8 cellular contexts compared by ENCODE assay signal in genomic region chrX:231637-232277, GRCh38. TPM values are rescaled to one million over a fixed set of nuclear protein-coding genes. Genes with fewer than 3 reads are reported as not detected.
A peak's percentile ranks its signal among the peaks of the same experiment; 100 is the strongest.
DNase-seq lines count a peak whose midpoint lies in the region; ATAC-seq, FAIRE-seq and TF ChIP-seq lines count a peak whose summit lies in the region.
"Not testable (repeated sequence)": the region's sequence is repeated elsewhere in the genome, so short reads cannot be mapped to it uniquely, and the experiment has no call there.

No MANE protein-coding gene starts in this region.

- H3K27ac ChIP-seq in right cardiac atrium (ENCODE audit: low read length) = not testable (repeated sequence)

- H3K4me1 ChIP-seq in right cardiac atrium (ENCODE audit: control insufficient read depth, insufficient read depth, low read length) = not testable (repeated sequence)

- not testable (repeated sequence) for DNase-seq in GM12891 (ENCODE audit: insufficient read length, low spot score); activated naive CD8-positive, alpha-beta T cell treated with anti-CD3 and anti-CD28 coated beads, Interleukin-2, amount 10 ng/mL, durations not matched to agents 7 days and 5 days; right cardiac atrium

- intact Hi-C loops in right cardiac atrium (cut with DNase I) = not testable (repeated sequence)

- H3K27me3 ChIP-seq in right cardiac atrium (ENCODE audit: control insufficient read depth, insufficient read depth) = not testable (repeated sequence)

- not testable (repeated sequence) for H3K36me3 Mint-ChIP-seq in activated naive CD8-positive, alpha-beta T cell treated with anti-CD3 and anti-CD28 coated beads, Interleukin-2, amount 10 ng/mL, durations not matched to agents 7 days and 5 days; stimulated activated memory B cell treated with anti-CD40 and anti-IgM and Interleukin-4, amounts not matched to agents 10 μg/mL and 1 μg/mL and 100 μg/mL, for 72 hours

- H3K4me3 Mint-ChIP-seq in activated naive CD8-positive, alpha-beta T cell treated with anti-CD3 and anti-CD28 coated beads, Interleukin-2, amount 10 ng/mL, durations not matched to agents 7 days and 5 days; stimulated activated memory B cell treated with anti-CD40 and anti-IgM and Interleukin-4, amounts not matched to agents 10 μg/mL and 1 μg/mL and 100 μg/mL, for 72 hours: not testable (repeated sequence)

- not testable (repeated sequence) for TF ChIP-seq POLR2A in GM12891 (IDR thresholded peaks at IDR 0.05; ENCODE audit: low read depth, low read length)

- WGBS in right cardiac atrium = 100% methylated on average over 5 of the region's 45 CpGs

- not testable (repeated sequence) for H3K9me3 Mint-ChIP-seq in activated naive CD8-positive, alpha-beta T cell treated with anti-CD3 and anti-CD28 coated beads, Interleukin-2, amount 10 ng/mL, durations not matched to agents 7 days and 5 days; stimulated activated memory B cell treated with anti-CD40 and anti-IgM and Interleukin-4, amounts not matched to agents 10 μg/mL and 1 μg/mL and 100 μg/mL, for 72 hours

- H3K4me3 ChIP-seq in right cardiac atrium (ENCODE audit: low read length) = not testable (repeated sequence)

- peak; percentile 88 for FAIRE-seq in GM12891 (lab: Jason Lieb, UNC)

- POLR2A ChIA-PET in activated naive CD8-positive, alpha-beta T cell treated with anti-CD3 and anti-CD28 coated beads, Interleukin-2, amount 10 ng/mL, durations not matched to agents 7 days and 5 days (lab: Charles Lee) = not testable (repeated sequence)

- not testable (repeated sequence) for H3K9me3 ChIP-seq in right cardiac atrium (ENCODE audit: control insufficient read depth, low read length)

- ATAC-seq in GM19372 (IDR thresholded peaks at IDR 0.05; ENCODE audit: low read depth, unreplicated experiment) (peak; percentile 91), GM21786 (IDR thresholded peaks at IDR 0.05; ENCODE audit: unreplicated experiment) (peak; percentile 89), HG03060 (IDR thresholded peaks at IDR 0.05; ENCODE audit: low read depth, unreplicated experiment) (peak; percentile 65), HG03575 (IDR thresholded peaks at IDR 0.05; ENCODE audit: extremely low read depth, insufficient number of reproducible peaks, low FRiP score, unreplicated experiment) (peak; percentile 79), right cardiac atrium (peak; percentile 97)
- ATAC-seq in activated naive CD8-positive, alpha-beta T cell treated with anti-CD3 and anti-CD28 coated beads, Interleukin-2, amount 10 ng/mL, durations not matched to agents 7 days and 5 days (ENCODE audit: low read depth) = peak; percentile 95
- peak; percentile 96 for ATAC-seq in stimulated activated memory B cell treated with anti-CD40 and anti-IgM and Interleukin-4, amounts not matched to agents 10 μg/mL and 1 μg/mL and 100 μg/mL, for 72 hours

- H3K27me3 Mint-ChIP-seq in activated naive CD8-positive, alpha-beta T cell treated with anti-CD3 and anti-CD28 coated beads, Interleukin-2, amount 10 ng/mL, durations not matched to agents 7 days and 5 days; stimulated activated memory B cell treated with anti-CD40 and anti-IgM and Interleukin-4, amounts not matched to agents 10 μg/mL and 1 μg/mL and 100 μg/mL, for 72 hours: not testable (repeated sequence)

- not testable (repeated sequence) for H3K4me1 Mint-ChIP-seq in activated naive CD8-positive, alpha-beta T cell treated with anti-CD3 and anti-CD28 coated beads, Interleukin-2, amount 10 ng/mL, durations not matched to agents 7 days and 5 days; stimulated activated memory B cell treated with anti-CD40 and anti-IgM and Interleukin-4, amounts not matched to agents 10 μg/mL and 1 μg/mL and 100 μg/mL, for 72 hours

- not testable (repeated sequence) for H3K27ac Mint-ChIP-seq in activated naive CD8-positive, alpha-beta T cell treated with anti-CD3 and anti-CD28 coated beads, Interleukin-2, amount 10 ng/mL, durations not matched to agents 7 days and 5 days; stimulated activated memory B cell treated with anti-CD40 and anti-IgM and Interleukin-4, amounts not matched to agents 10 μg/mL and 1 μg/mL and 100 μg/mL, for 72 hours

RNA-seq across cellular contexts. Expression of gene PLCXD1, which starts 49.4 kb away (rescaled TPM):
- polyA plus RNA-seq in GM12891 (2012; ENCODE audit: low read depth, missing spikeins) = 21.2 TPM
- total RNA-seq in activated naive CD8-positive, alpha-beta T cell treated with anti-CD3 and anti-CD28 coated beads, Interleukin-2, amount 10 ng/mL, durations not matched to agents 7 days and 5 days = 10 to 100 TPM; 57.3 to 61.2 TPM
- total RNA-seq in right cardiac atrium = 1 to 10 TPM; 2.1 to 9.0 (median 4.7) TPM
- 3.6 TPM for polyA plus RNA-seq in right cardiac atrium

Comparison
In these comparisons a context has a peak if more than half of its experiments do, and no peak if none do; other contexts are left out.
1. RNA of gene PLCXD1, which starts 49.4 kb away (total RNA-seq): 57.3 to 61.2 TPM in activated naive CD8-positive, alpha-beta T cell treated with anti-CD3 and anti-CD28 coated beads, Interleukin-2, amount 10 ng/mL, durations not matched to agents 7 days and 5 days; 2.1 to 9.0 TPM in right cardiac atrium; every median in the first group is over 4 times any median in the second.
2. Peak in every context shown above with its lines, with median percentiles within 50 percentile points of each other: ATAC-seq.